ENCODE assay signal across 13 cellular contexts in genomic region chr9:4464911-4465513, GRCh38. TPM values are rescaled to one million over a fixed set of nuclear protein-coding genes. Genes with fewer than 3 reads are reported as not detected.
DNase-seq lines count a peak whose midpoint lies in the region; ATAC-seq and TF ChIP-seq lines count a peak whose summit lies in the region.
"Had no signal": no experiment of that assay in that cellular context is flagged by ENCODE, and none has a peak within 500 bp of the region (broad histone marks: within the 10 kb centered on the region; RNA-seq: fewer than 3 reads in every experiment).

No MANE protein-coding gene starts in this region.

- TF ChIP-seq CTCF in fibroblast of mammary gland (conservative IDR thresholded peaks at IDR 0.05; ENCODE audit: control insufficient read depth, insufficient read depth, low read depth, low read length) (no peak), esophagus squamous epithelium (IDR thresholded peaks at IDR 0.05) (no peak)

- H3K27ac ChIP-seq in esophagus squamous epithelium = no peak overlapping the region
- H3K27ac ChIP-seq: thoracic aorta had no signal

- DNase-seq in fibroblast of mammary gland (ENCODE audit: low read depth) (peak; percentile 29), NCI-H2107 treated with DMSO at 0.1 percent for 48 hours (lab: John Stamatoyannopoulos, UW; ENCODE audit: unreplicated experiment) (no peak), esophagus squamous epithelium (lab: John Stamatoyannopoulos, UW) (no peak), H4 (ENCODE audit: low spot score) (no peak)
- DNase-seq in activated naive CD4-positive, alpha-beta T cell treated with Interleukin-2 at 50 U/mL for 16 hours = no peak
- DNase-seq: Caco-2; NCI-H1092 treated with DMSO at 0.1 percent for 48 hours; Right ventricle myocardium superior; stimulated activated CD4-positive, alpha-beta T cell treated with anti-CD3 and anti-CD28 coated beads, Interleukin-12 subunit alpha, Interleukin-12 subunit beta, amount 100 ng/mL, for 4 hours had no signal

- no peaks in the 10 kb centered on the region for H3K36me3 ChIP-seq in esophagus squamous epithelium
- H3K36me3 ChIP-seq: thoracic aorta had no signal

- H3K4me3 ChIP-seq in fibroblast of mammary gland (ENCODE audit: control insufficient read depth, low read depth, low read length) (no peak overlapping the region), esophagus squamous epithelium (no peak overlapping the region)
- H3K4me3 ChIP-seq: thoracic aorta had no signal

- ATAC-seq in GM18511 (IDR thresholded peaks at IDR 0.05; ENCODE audit: unreplicated experiment) = peak; percentile 94
- ATAC-seq in GM21390 (IDR thresholded peaks at IDR 0.05; ENCODE audit: unreplicated experiment) = peak; percentile 93
- peak; percentile 96 for ATAC-seq in HG03066 (IDR thresholded peaks at IDR 0.05; ENCODE audit: low read depth, unreplicated experiment)

- intact Hi-C loops in esophagus squamous epithelium (cut with DNase I) = no loop called here

- no peaks in the 10 kb centered on the region for H3K27me3 ChIP-seq in esophagus squamous epithelium

- no peaks in the 10 kb centered on the region for H3K9me3 ChIP-seq in esophagus squamous epithelium
- H3K9me3 ChIP-seq: Caco-2, thoracic aorta had no signal

- no peak for TF ChIP-seq POLR2A in esophagus squamous epithelium (IDR thresholded peaks at IDR 0.05)

- no peaks in the 10 kb centered on the region for H3K4me1 ChIP-seq in esophagus squamous epithelium
- H3K4me1 ChIP-seq: Caco-2 had no signal

- WGBS in esophagus squamous epithelium, 2 donors = 74 to 87% methylated on average over 11 of the region's 11 CpGs

RNA-seq across cellular contexts. Expression of gene SLC1A1, which starts 25.3 kb away (rescaled TPM):
- 1 to 10 TPM; 2.3 to 4.3 (median 3.1) TPM for total RNA-seq in esophagus squamous epithelium
- 2.5 and 3.0 TPM in 2 replicates for total RNA-seq in H4 (2014; rRNA removed; shearing (Covaris generic))
